In genomic region chr16:52578829-52579193, GRCh38 we compare ENCODE assay signal across 26 cellular contexts. TPM values are rescaled to one million over a fixed set of nuclear protein-coding genes. Genes with fewer than 3 reads are reported as not detected.
"Had no signal": no experiment of that assay in that cellular context is flagged by ENCODE, and none has a peak within 500 bp of the region (broad histone marks: within the 10 kb centered on the region; RNA-seq: fewer than 3 reads in every experiment).

No MANE protein-coding gene starts in this region.

- DNase-seq: activated CD4-positive, alpha-beta T cell treated with anti-CD3 and anti-CD28 coated beads for 48 hours; activated CD4-positive, alpha-beta T cell treated with anti-CD3 and anti-CD28 coated beads, Interleukin-2, amount 50 U/mL, for 4 hours; activated CD4-positive, CD25-positive, alpha-beta regulatory T cell treated with anti-CD3 and anti-CD28 coated beads, Interleukin-2, amount 50 U/mL, for 72 hours; activated CD8-positive, alpha-beta memory T cell treated with anti-CD3 and anti-CD28 coated beads, Interleukin-2, amount 50 U/mL, for 48 hours; activated CD8-positive, alpha-beta T cell treated with anti-CD3 and anti-CD28 coated beads, Interleukin-2, amount 10 ng/mL, durations not matched to agents 7 days and 5 days; activated naive CD4-positive, alpha-beta T cell treated with anti-CD3 and anti-CD28 coated beads, Interleukin-2, amount 50 U/mL, for 16 hours; activated naive CD8-positive, alpha-beta T cell treated with anti-CD3 and anti-CD28 coated beads, Interleukin-2, amount 10 ng/mL, durations not matched to agents 7 days and 5 days; activated T-cell treated with anti-CD3 and anti-CD28 coated beads, Interleukin-2, amount 50 U/mL, for 1 hour; adrenal gland; anterior cingulate cortex; KBM-7; NCI-H1048; NCI-H2107; NCI-H2171 treated with DMSO at 0.1 percent for 48 hours; NCI-H226; NCI-H526; SIG-M5; T-helper 17 cell; T-helper 9 cell had no signal

- H3K36me3 Mint-ChIP-seq: activated naive CD8-positive, alpha-beta T cell treated with anti-CD3 and anti-CD28 coated beads, Interleukin-2, amount 10 ng/mL, durations not matched to agents 7 days and 5 days; WTC11 had no signal

- H3K4me1 Mint-ChIP-seq: activated naive CD8-positive, alpha-beta T cell treated with anti-CD3 and anti-CD28 coated beads, Interleukin-2, amount 10 ng/mL, durations not matched to agents 7 days and 5 days; T-helper 17 cell had no signal

- H3K9me3 ChIP-seq: adrenal gland, breast epithelium had no signal

- H3K27me3 ChIP-seq: adrenal gland, breast epithelium had no signal

- H3K27ac ChIP-seq: adrenal gland, breast epithelium had no signal

- H3K4me1 ChIP-seq: adrenal gland, breast epithelium had no signal

- H3K4me3 ChIP-seq: adrenal gland, breast epithelium had no signal

- H3K27ac Mint-ChIP-seq: activated CD8-positive, alpha-beta T cell treated with anti-CD3 and anti-CD28 coated beads, Interleukin-2, amount 10 ng/mL, durations not matched to agents 7 days and 5 days; activated naive CD8-positive, alpha-beta T cell treated with anti-CD3 and anti-CD28 coated beads, Interleukin-2, amount 10 ng/mL, durations not matched to agents 7 days and 5 days; T-helper 17 cell had no signal

- H3K36me3 ChIP-seq: adrenal gland, breast epithelium had no signal

- H3K4me3 Mint-ChIP-seq: activated CD8-positive, alpha-beta T cell treated with anti-CD3 and anti-CD28 coated beads, Interleukin-2, amount 10 ng/mL, durations not matched to agents 7 days and 5 days; activated naive CD8-positive, alpha-beta T cell treated with anti-CD3 and anti-CD28 coated beads, Interleukin-2, amount 10 ng/mL, durations not matched to agents 7 days and 5 days; T-helper 17 cell; WTC11 had no signal

- H3K27me3 Mint-ChIP-seq: activated naive CD8-positive, alpha-beta T cell treated with anti-CD3 and anti-CD28 coated beads, Interleukin-2, amount 10 ng/mL, durations not matched to agents 7 days and 5 days; T-helper 17 cell had no signal

RNA-seq across cellular contexts. Expression of gene TOX3, which starts 31.9 kb away (rescaled TPM):
- total RNA-seq: activated CD8-positive, alpha-beta T cell treated with anti-CD3 and anti-CD28 coated beads, Interleukin-2, amount 10 ng/mL, durations not matched to agents 7 days and 5 days; activated naive CD8-positive, alpha-beta T cell treated with anti-CD3 and anti-CD28 coated beads, Interleukin-2, amount 10 ng/mL, durations not matched to agents 7 days and 5 days; LHCN-M2; M059J; NCI-H460; OCI-LY7; RPMI7951; T-helper 17 cell had no signal
